18 cellular contexts compared by ENCODE assay signal in the genomic region with DNA sequence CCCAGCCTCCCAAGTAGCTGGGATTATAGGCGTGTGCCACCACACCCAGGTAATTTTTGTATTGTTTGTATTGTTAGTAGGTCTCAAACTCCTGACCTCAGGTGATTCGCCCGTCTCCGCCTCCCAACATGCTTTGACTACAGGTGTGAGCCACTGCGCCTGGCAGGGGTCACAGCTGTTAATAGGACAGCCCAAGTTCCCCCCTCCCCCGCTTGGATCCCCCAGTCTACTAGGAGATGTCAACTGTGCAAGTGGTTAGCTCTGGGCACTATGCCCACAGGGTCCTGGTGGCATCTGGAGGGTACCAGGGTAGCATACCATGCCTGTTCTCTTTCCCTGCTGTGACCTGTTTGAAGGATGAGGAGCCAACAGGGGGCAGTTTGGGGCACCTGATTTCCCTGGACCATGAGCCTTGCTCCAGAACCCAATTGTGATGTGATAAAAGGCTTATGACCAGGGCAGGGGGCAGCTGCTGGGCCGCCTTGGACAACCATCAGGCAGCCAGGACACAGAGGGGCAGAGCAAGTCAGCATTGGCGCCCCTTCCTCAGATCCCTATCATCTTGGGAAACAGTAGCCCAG. TPM values are rescaled to one million over a fixed set of nuclear protein-coding genes. Genes with fewer than 3 reads are reported as not detected.
DNase-seq lines count a peak whose midpoint lies in the region; ATAC-seq and TF ChIP-seq lines count a peak whose summit lies in the region.
"Had no signal": no experiment of that assay in that cellular context is flagged by ENCODE, and none has a peak within 500 bp of the region (broad histone marks: within the 10 kb centered on the region; RNA-seq: fewer than 3 reads in every experiment).

Gene TSPAN16 (plus strand): TSS at position 496 of the 581 bp plus-strand sequence. CDS start 138 bp downstream, outside the sequence.

- DNase-seq in DMS53 (lab: John Stamatoyannopoulos, UW) (peak; percentile 23), DMS53 treated with DMSO at 0.1 percent for 48 hours (lab: John Stamatoyannopoulos, UW; ENCODE audit: unreplicated experiment) (no peak), colonic mucosa (peak; percentile 27), sigmoid colon (no peak), NCI-H2107 treated with DMSO at 0.1 percent for 48 hours (lab: John Stamatoyannopoulos, UW; ENCODE audit: unreplicated experiment) (no peak)
- no peak for DNase-seq in effector memory CD8-positive, alpha-beta T cell
- DNase-seq: activated CD4-positive, alpha-beta T cell treated with anti-CD3 and anti-CD28 coated beads for 1 hour; Calu3; NCI-H2029; stimulated activated CD4-positive, alpha-beta T cell treated with anti-CD3 and anti-CD28 coated beads, Interleukin-12 subunit alpha, Interleukin-12 subunit beta, amount 100 ng/mL, for 4 hours; SW 1271 had no signal

- H3K27ac ChIP-seq in colonic mucosa (no peak within 1 kb of the TSS), sigmoid colon (peak within 1 kb of the TSS; percentile 5 to 31 (median 12))
- H3K27ac ChIP-seq: 22Rv1 had no signal

- no peak within 1 kb of the TSS for H2AFZ ChIP-seq in Loucy (ENCODE audit: low read length)

- TF ChIP-seq CTCF in Loucy (conservative IDR thresholded peaks at IDR 0.05; ENCODE audit: low read length) (peak; percentile 34; the same call in 1 of the 2 replicates), colonic mucosa (IDR thresholded peaks at IDR 0.05) (no peak), sigmoid colon (IDR thresholded peaks at IDR 0.05) (no peak)

- no peak within 1 kb of the TSS for H3K4me3 Mint-ChIP-seq in effector memory CD8-positive, alpha-beta T cell
- H3K4me3 Mint-ChIP-seq: neural crest cell had no signal

- no peaks in the 10 kb centered on the region for H3K27me3 ChIP-seq in Loucy (ENCODE audit: insufficient read depth, low read length, poor library complexity, severe bottlenecking)
- no peaks in the 10 kb centered on the region for H3K27me3 ChIP-seq in colonic mucosa
- H3K27me3 ChIP-seq in sigmoid colon: no peaks in the 10 kb centered on the region
- H3K27me3 ChIP-seq: adrenal gland had no signal

- no peak within 1 kb of the TSS for H3K4me3 ChIP-seq in Loucy (ENCODE audit: low read length, poor library complexity, severe bottlenecking)
- H3K4me3 ChIP-seq in colonic mucosa: no peak within 1 kb of the TSS
- H3K4me3 ChIP-seq in sigmoid colon: no peak within 1 kb of the TSS
- H3K4me3 ChIP-seq: adrenal gland had no signal

- no peak within 1 kb of the TSS for H3K4me2 ChIP-seq in Loucy (ENCODE audit: low read depth, low read length, poor library complexity, severe bottlenecking)

- peaks cover 15% of the 10 kb centered on the region for H3K4me1 ChIP-seq in Loucy (ENCODE audit: insufficient read depth, low read length, poor library complexity, severe bottlenecking)
- H3K4me1 ChIP-seq in colonic mucosa: no peaks in the 10 kb centered on the region
- H3K4me1 ChIP-seq in sigmoid colon: peaks cover 0 to 10% (median 7%) of the 10 kb centered on the region in 4 donors

- H3K27me3 Mint-ChIP-seq in effector memory CD8-positive, alpha-beta T cell: peaks cover 20 to 51% of the 10 kb centered on the region in 2 donors

- no peak for TF ChIP-seq EP300 in sigmoid colon (IDR thresholded peaks at IDR 0.05)

- peaks cover 4 to 8% of the 10 kb centered on the region in 2 donors for H3K4me1 Mint-ChIP-seq in effector memory CD8-positive, alpha-beta T cell (ENCODE audit: low read depth in 2 of 2)

- no peak within 1 kb of the TSS for H3K27ac Mint-ChIP-seq in effector memory CD8-positive, alpha-beta T cell

- intact Hi-C loops in colonic mucosa (cut with DNase I) (no loop called here), sigmoid colon (cut with DNase I) (loop anchor here (2.0 kb wide), 1 partner anchor 151 kb away; no protein-coding TSS in a partner anchor)

- H4K20me1 ChIP-seq in Loucy (ENCODE audit: insufficient read depth, low read length, poor library complexity, severe bottlenecking): no peaks in the 10 kb centered on the region

- no peak within 1 kb of the TSS for H3K9ac ChIP-seq in Loucy (ENCODE audit: low read depth, low read length, poor library complexity, severe bottlenecking)
- H3K9ac ChIP-seq in colonic mucosa (ENCODE audit: low read depth in 2 of 2, low read length in 2 of 2): no peak within 1 kb of the TSS

- ATAC-seq in effector memory CD8-positive, alpha-beta T cell (replicated peaks): no peak
- ATAC-seq in GM19395 (IDR thresholded peaks at IDR 0.05; ENCODE audit: unreplicated experiment): no peak

- H3K36me3 ChIP-seq in Loucy (ENCODE audit: insufficient read depth, low read length) (no peaks in the 10 kb centered on the region), colonic mucosa (no peaks in the 10 kb centered on the region), sigmoid colon (no peaks in the 10 kb centered on the region)
- H3K36me3 ChIP-seq: adrenal gland had no signal

- TF ChIP-seq POLR2A in sigmoid colon (IDR thresholded peaks at IDR 0.05): no peak

- H3K79me2 ChIP-seq in Loucy (ENCODE audit: insufficient read depth, low read length): no peaks in the 10 kb centered on the region

- H3K9me3 ChIP-seq in Loucy (ENCODE audit: insufficient read depth, low read depth, low read length): no peaks in the 10 kb centered on the region
- no peaks in the 10 kb centered on the region for H3K9me3 ChIP-seq in colonic mucosa
- no peaks in the 10 kb centered on the region for H3K9me3 ChIP-seq in sigmoid colon
- H3K9me3 ChIP-seq: adrenal gland had no signal

- no peaks in the 10 kb centered on the region for H3F3A ChIP-seq in Loucy (ENCODE audit: low read depth)

- H3K36me3 Mint-ChIP-seq in effector memory CD8-positive, alpha-beta T cell (ENCODE audit: insufficient read depth): no peaks in the 10 kb centered on the region

- no peaks in the 10 kb centered on the region for H3K9me2 ChIP-seq in Loucy (replicated peaks; ENCODE audit: low read depth, low read length)

- no peaks in the 10 kb centered on the region for H3K9me3 Mint-ChIP-seq in effector memory CD8-positive, alpha-beta T cell
- H3K9me3 Mint-ChIP-seq: neural crest cell had no signal

- WGBS in sigmoid colon, 2 donors: 37 to 82% methylated on average over 8 of the region's 8 CpGs

RNA-seq across cellular contexts. Expression of gene TSPAN16, which starts in this region (rescaled TPM):
- total RNA-seq in colonic mucosa: not detected
- total RNA-seq in sigmoid colon: not detected
- under 1 TPM in 1 of 3 donors, not detected in 2; 0.07 TPM for polyA plus RNA-seq in sigmoid colon
- total RNA-seq: adrenal gland, Calu3, lower leg skin, neural crest cell had no signal
- polyA plus RNA-seq: adrenal gland, thymus had no signal

Comparison
In these comparisons a context has a peak if more than half of its experiments do, and no peak if none do; other contexts are left out.
1. Peak in DNase-seq in colonic mucosa; RNA of the gene not detected or under 1 TPM.